8 cellular contexts compared by ENCODE assay signal in genomic region chr16:61261315-61261714, GRCh38.
"Had no signal": no experiment of that assay in that cellular context is flagged by ENCODE, and none has a peak within 500 bp of the region (broad histone marks: within the 10 kb centered on the region; RNA-seq: fewer than 3 reads in every experiment).

No MANE protein-coding gene starts in this region.

- DNase-seq: GDM1, GF-D8 had no signal

- ATAC-seq: GM12878 had no signal

- FAIRE-seq: G401.6, GM12878, GM12891, GM12892, GM18507, GM19239 had no signal

- H3K4me3 ChIP-seq: GM12878 had no signal
